In the genomic region with DNA sequence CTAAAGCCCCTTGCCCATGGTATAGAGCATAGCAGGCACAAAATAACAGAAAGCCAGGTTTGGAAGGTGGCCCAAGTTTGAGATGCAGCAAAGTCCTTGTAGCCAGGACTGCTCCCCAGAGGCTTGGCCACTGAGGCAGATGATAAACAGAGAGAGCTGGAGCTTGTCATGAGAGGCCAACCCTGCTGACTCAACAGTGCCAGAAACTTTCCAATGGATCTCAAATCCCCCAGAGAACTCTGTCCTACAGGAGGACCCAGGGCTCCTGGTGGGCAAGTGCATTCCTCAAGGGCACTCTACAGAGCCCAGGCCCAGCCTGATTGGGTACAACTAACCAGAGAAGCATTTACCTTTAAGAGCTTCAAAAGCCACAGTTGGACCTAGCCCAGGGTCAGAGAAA, we compare ENCODE assay signal across 24 cellular contexts.
"Had no signal": no experiment of that assay in that cellular context is flagged by ENCODE, and none has a peak within 500 bp of the region (broad histone marks: within the 10 kb centered on the region; RNA-seq: fewer than 3 reads in every experiment).

No MANE protein-coding gene starts in this region.

- H3K9me3 ChIP-seq: esophagus squamous epithelium, gastrocnemius medialis, heart right ventricle, left lung, lower lobe of right lung, mucosa of descending colon had no signal

- H3K27me3 Mint-ChIP-seq: effector memory CD8-positive, alpha-beta T cell had no signal

- ATAC-seq: effector memory CD8-positive, alpha-beta T cell; esophagus mucosa; gastrocnemius medialis; heart right ventricle; left cardiac atrium; left lung; left ventricle myocardium superior; lower lobe of right lung; mucosa of descending colon had no signal

- H3K4me3 Mint-ChIP-seq: effector memory CD8-positive, alpha-beta T cell; endodermal cell; mesothelial cell of epicardium had no signal

- H3K9me3 Mint-ChIP-seq: effector memory CD8-positive, alpha-beta T cell; endodermal cell; mesothelial cell of epicardium had no signal

- DNase-seq: dermis blood vessel endothelial cell; effector CD8-positive, alpha-beta T cell; effector memory CD8-positive, alpha-beta T cell; endodermal cell; erythroblast; esophagus squamous epithelium; foreskin fibroblast; foreskin melanocyte; gastrocnemius medialis; glutamatergic neuron; head of caudate nucleus; heart right ventricle; hippocampal formation; left cardiac atrium; left lung; left ventricle myocardium superior; lower lobe of right lung; mesenchymal stem cell; mucosa of descending colon; naive B cell had no signal

- H3K4me1 ChIP-seq: esophagus squamous epithelium, gastrocnemius medialis, heart right ventricle, left lung, lower lobe of right lung had no signal

- H3K27ac Mint-ChIP-seq: effector memory CD8-positive, alpha-beta T cell; endodermal cell; mesothelial cell of epicardium; naive B cell had no signal

- H3K4me3 ChIP-seq: coronary artery, esophagus squamous epithelium, gastrocnemius medialis, heart right ventricle, left lung, lower lobe of right lung, mucosa of descending colon had no signal

- H3K27ac ChIP-seq: coronary artery, epithelial cell of prostate, esophagus squamous epithelium, gastrocnemius medialis, heart right ventricle, left lung, lower lobe of right lung had no signal

- H3K36me3 ChIP-seq: esophagus squamous epithelium, gastrocnemius medialis, heart right ventricle, left lung, lower lobe of right lung had no signal

- H3K27me3 ChIP-seq: esophagus squamous epithelium, gastrocnemius medialis, heart right ventricle, left lung had no signal

- H3K36me3 Mint-ChIP-seq: mesothelial cell of epicardium, naive B cell had no signal

- H3K4me1 Mint-ChIP-seq: endodermal cell, mesothelial cell of epicardium, naive B cell had no signal
